In the genomic region with DNA sequence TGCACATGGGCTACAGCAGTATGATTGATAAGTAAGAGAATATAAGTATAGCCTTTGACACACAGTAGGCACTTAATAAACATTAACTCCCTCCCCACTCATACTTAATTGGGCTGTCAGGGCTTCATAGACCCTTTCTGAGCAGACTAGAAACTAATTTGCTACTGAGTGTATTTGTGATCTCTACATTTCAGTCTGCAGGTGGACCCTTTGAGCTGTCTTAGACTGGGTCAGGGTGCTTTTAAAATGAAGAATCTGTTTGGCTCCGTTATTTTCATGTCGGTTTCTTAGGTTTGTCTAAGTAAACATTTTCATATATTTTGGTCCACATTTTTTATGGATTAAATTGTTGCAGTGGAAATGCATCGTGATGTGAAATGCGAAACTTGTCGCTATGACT, we compare ENCODE assay signal across 14 cellular contexts. TPM values are rescaled to one million over a fixed set of nuclear protein-coding genes. Genes with fewer than 3 reads are reported as not detected.
A peak's percentile ranks its signal among the peaks of the same experiment; 100 is the strongest.
DNase-seq lines count a peak whose midpoint lies in the region; TF ChIP-seq lines count a peak whose summit lies in the region.
"Had no signal": no experiment of that assay in that cellular context is flagged by ENCODE, and none has a peak within 500 bp of the region (broad histone marks: within the 10 kb centered on the region; RNA-seq: fewer than 3 reads in every experiment).

No MANE protein-coding gene starts in this region.

- no peaks in the 10 kb centered on the region for H3K79me2 ChIP-seq in hepatocyte

- H3K27me3 ChIP-seq in NT2/D1 (ENCODE audit: insufficient read depth, insufficient read length) (no peaks in the 10 kb centered on the region), hepatocyte (peaks cover 37% of the 10 kb centered on the region), prostate gland (replicated peaks; ENCODE audit: insufficient read depth) (no peaks in the 10 kb centered on the region)

- DNase-seq in Ammon's horn (ENCODE audit: low spot score) (peak; percentile 26), DMS79 treated with DMSO at 0.1 percent for 48 hours (lab: John Stamatoyannopoulos, UW) (peak; percentile 21), NT2/D1 (ENCODE audit: low read depth, low spot score) (peak; percentile 15), hepatocyte (ENCODE audit: low spot score) (no peak), KBM-7 (no peak), GM19240 (ENCODE audit: insufficient read length, low spot score) (no peak), prostate gland (ENCODE audit: low spot score) (no peak)
- DNase-seq in effector CD8-positive, alpha-beta T cell (lab: John Stamatoyannopoulos, UW), result no peak
- DNase-seq: activated CD8-positive, alpha-beta memory T cell treated with anti-CD3 and anti-CD28 coated beads for 24 hours; activated naive CD4-positive, alpha-beta T cell; CD4-positive, alpha-beta memory T cell; heart left ventricle; T1000 had no signal

- in situ Hi-C loops in KBM-7 (cut with MboI; ENCODE audit: low pct_unique_long_range_greater_than_20kb, low sequenced_read_pairs), result no loop called here

- H4K20me1 ChIP-seq in hepatocyte (ENCODE audit: insufficient read depth, poor library complexity, severe bottlenecking), result no peaks in the 10 kb centered on the region

- no peak overlapping the region for H2AFZ ChIP-seq in hepatocyte

- H3K36me3 ChIP-seq in NT2/D1 (ENCODE audit: insufficient read depth, insufficient read length, low read length), result no peaks in the 10 kb centered on the region
- no peaks in the 10 kb centered on the region for H3K36me3 ChIP-seq in hepatocyte (replicated peaks; ENCODE audit: insufficient read depth, low read depth)
- no peaks in the 10 kb centered on the region for H3K36me3 ChIP-seq in prostate gland
- H3K36me3 ChIP-seq: heart left ventricle had no signal

- intact Hi-C loops in prostate gland (cut with DNase I), result loop anchor here (10.0 kb wide), 3 partner anchors 183 to 913 kb away; a partner anchor contains a TSS

- no peak overlapping the region for H3K9ac ChIP-seq in NT2/D1 (ENCODE audit: insufficient read length, low read depth)

- peaks cover 15% of the 10 kb centered on the region; the same call in 1 of the 2 replicates for H3K9me3 ChIP-seq in NT2/D1 (ENCODE audit: insufficient read depth, low read length)
- H3K9me3 ChIP-seq in hepatocyte (ENCODE audit: low read depth), result peaks cover 3% of the 10 kb centered on the region
- no peaks in the 10 kb centered on the region for H3K9me3 ChIP-seq in prostate gland

- H3K4me3 ChIP-seq in NT2/D1 (ENCODE audit: insufficient read length, low read depth), result no peak overlapping the region
- H3K4me3 ChIP-seq in hepatocyte, result no peak overlapping the region
- no peak overlapping the region for H3K4me3 ChIP-seq in prostate gland
- H3K4me3 ChIP-seq: heart left ventricle had no signal

- no peaks in the 10 kb centered on the region for H3K4me1 ChIP-seq in NT2/D1 (ENCODE audit: insufficient read depth, insufficient read length)
- H3K4me1 ChIP-seq in hepatocyte (ENCODE audit: insufficient read depth), result no peaks in the 10 kb centered on the region
- no peaks in the 10 kb centered on the region for H3K4me1 ChIP-seq in prostate gland (replicated peaks)
- H3K4me1 ChIP-seq: heart left ventricle had no signal

- H3K9me2 ChIP-seq in hepatocyte (replicated peaks; ENCODE audit: insufficient read depth), result no peaks in the 10 kb centered on the region

- WGBS in hepatocyte (ENCODE audit: low lambda C conversion rate, missing lambda C conversion rate), result 55% methylated on average over 5 of the region's 5 CpGs
- 42% methylated on average over 5 of the region's 5 CpGs for WGBS in prostate gland

- no peak for TF ChIP-seq POLR2A in prostate gland (IDR thresholded peaks at IDR 0.05)

- no peak overlapping the region for H3K4me2 ChIP-seq in hepatocyte

- H3K27ac ChIP-seq in hepatocyte, result no peak overlapping the region
- no peak overlapping the region for H3K27ac ChIP-seq in prostate gland
- H3K27ac ChIP-seq: heart left ventricle, RWPE1 had no signal

- TF ChIP-seq CTCF in hepatocyte (IDR thresholded peaks at IDR 0.05; ENCODE audit: poor library complexity) (peak; percentile 52), prostate gland (IDR thresholded peaks at IDR 0.05) (peak in 1 of 4 experiments; percentile 10)

RNA-seq across cellular contexts. Expression of a gene that starts 50.3 kb away (rescaled TPM):
- total RNA-seq in hepatocyte (59.7 and 62.2 TPM in 2 replicates), prostate gland (10 to 100 TPM; 48.5 to 51.1 TPM)
- 155 and 163 TPM in 2 replicates for polyA plus RNA-seq in hepatocyte

RNA-seq across cellular contexts. Expression of a gene that starts 60.0 kb away (rescaled TPM):
- total RNA-seq in hepatocyte, result 27.2 and 29.1 TPM in 2 replicates
- 17.2 and 19.6 TPM in 2 replicates for polyA plus RNA-seq in hepatocyte
- total RNA-seq in prostate gland, result 10 to 100 TPM; 20.6 to 54.5 TPM

Comparison
In these comparisons a context has a peak if more than half of its experiments do, and no peak if none do; other contexts are left out.
1. DNase-seq: peak in Ammon's horn (single experiment), DMS79 treated with DMSO at 0.1 percent for 48 hours (single experiment) and NT2/D1 (single experiment); none in hepatocyte (single experiment), effector CD8-positive, alpha-beta T cell (single experiment), KBM-7 (single experiment), GM19240 (single experiment) and prostate gland (single experiment).